In genomic region chr7:45921699-45922519, GRCh38 we compare ENCODE assay signal across 8 cellular contexts. TPM values are rescaled to one million over a fixed set of nuclear protein-coding genes. Genes with fewer than 3 reads are reported as not detected.
DNase-seq lines count a peak whose midpoint lies in the region; ATAC-seq, FAIRE-seq and TF ChIP-seq lines count a peak whose summit lies in the region.

No MANE protein-coding gene starts in this region.

- H2AFZ ChIP-seq in fibroblast of lung (ENCODE audit: low read length) (peak overlapping the region; percentile 43), neural cell (ENCODE audit: low read depth, low read length) (peak overlapping the region; percentile 41)

- no peaks in the 10 kb centered on the region for H3K4me1 Mint-ChIP-seq in Caco-2 (ENCODE audit: low read depth, unreplicated experiment)
- peaks cover 71% of the 10 kb centered on the region for H3K4me1 Mint-ChIP-seq in HFFc6 (ENCODE audit: low read depth)

- no peak for ATAC-seq in HG02970 (IDR thresholded peaks at IDR 0.05; ENCODE audit: low FRiP score, unreplicated experiment)

- H4K20me1 ChIP-seq in fibroblast of lung (ENCODE audit: control insufficient read depth, extremely low read depth, insufficient read depth, low read length), result no peaks in the 10 kb centered on the region
- no peaks in the 10 kb centered on the region for H4K20me1 ChIP-seq in neural cell (ENCODE audit: insufficient read depth)

- FAIRE-seq in TTC549 (lab: Jason Lieb, UNC), result peak; percentile 61

- no peaks in the 10 kb centered on the region for H3K36me3 ChIP-seq in Caco-2 (ENCODE audit: control insufficient read depth, insufficient read depth, low read length)
- H3K36me3 ChIP-seq in fibroblast of lung (ENCODE audit: control insufficient read depth, insufficient read depth, low read length), result no peaks in the 10 kb centered on the region
- H3K36me3 ChIP-seq in neural cell (ENCODE audit: insufficient read depth, low read length), result no peaks in the 10 kb centered on the region

- H3K4me3 Mint-ChIP-seq in Caco-2 (ENCODE audit: unreplicated experiment), result peak overlapping the region; percentile 71
- peak overlapping the region; percentile 86 for H3K4me3 Mint-ChIP-seq in HFFc6

- H3K9me3 ChIP-seq in Caco-2 (no peaks in the 10 kb centered on the region), fibroblast of lung (ENCODE audit: control insufficient read depth, insufficient read depth, low read depth, low read length) (no peaks in the 10 kb centered on the region), neural cell (ENCODE audit: low read length) (no peaks in the 10 kb centered on the region)

- intact Hi-C loops in Caco-2 (cut with micrococcal nuclease; ENCODE audit: unreplicated experiment), result no loop called here

- CTCF ChIA-PET in Caco-2 (lab: Charles Lee), result interaction anchor here (0.7 to 1.3 kb wide), 2 partner anchors 356 to 741 kb away, joined by 3 read pairs; no protein-coding TSS in a partner anchor

- no TSS peak for BruUV-seq in Caco-2 (replicated peaks; lab: Mats Ljungman, UMichigan)

- H3K9me3 Mint-ChIP-seq in Caco-2 (ENCODE audit: unreplicated experiment), result no peaks in the 10 kb centered on the region
- no peaks in the 10 kb centered on the region for H3K9me3 Mint-ChIP-seq in HFFc6

- H3K36me3 Mint-ChIP-seq in Caco-2 (ENCODE audit: insufficient read depth, unreplicated experiment) (no peaks in the 10 kb centered on the region), HFFc6 (ENCODE audit: low read depth) (peaks cover 9% of the 10 kb centered on the region; the same call in 1 of the 2 replicates)

- no peaks in the 10 kb centered on the region for H3K9me2 ChIP-seq in neural cell (ENCODE audit: insufficient read depth, low read length)

- H3K79me2 ChIP-seq in fibroblast of lung (ENCODE audit: control insufficient read depth, insufficient read depth, low read length) (no peaks in the 10 kb centered on the region), neural cell (replicated peaks; ENCODE audit: insufficient read depth, low read length) (no peaks in the 10 kb centered on the region)

- H3K27ac Mint-ChIP-seq in Caco-2 (ENCODE audit: unreplicated experiment) (no peak overlapping the region), HFFc6 (peak overlapping the region; percentile 53)

- no peak for TF ChIP-seq EP300 in neural cell (conservative IDR thresholded peaks at IDR 0.05; ENCODE audit: poor library complexity, severe bottlenecking)

- H3F3A ChIP-seq in neural cell (ENCODE audit: insufficient read depth, low read length, poor library complexity, severe bottlenecking), result peaks cover 3% of the 10 kb centered on the region

- TF ChIP-seq CTCF in Caco-2 (IDR thresholded peaks at IDR 0.05; ENCODE audit: insufficient read depth in 1 of 2, low read depth in 1 of 2, low read length in 1 of 2, severe bottlenecking in 1 of 2, unreplicated experiment in 1 of 2) (peak; percentile 37 to 58), HFFc6 (IDR thresholded peaks at IDR 0.05) (peak; percentile 96), fibroblast of lung (conservative IDR thresholded peaks at IDR 0.05 in 1 of 2, IDR thresholded peaks at IDR 0.05 in 1 of 2; ENCODE audit: low read depth in 1 of 2, low read length in 2 of 2) (peak; percentile 99), neural cell (IDR thresholded peaks at IDR 0.05; ENCODE audit: poor library complexity, severe bottlenecking) (peak; percentile 79)

- H3K9ac ChIP-seq in fibroblast of lung (ENCODE audit: insufficient read depth, low read length) (no peak overlapping the region), neural cell (ENCODE audit: low read length) (peak overlapping the region; percentile 77)

- H3K4me2 ChIP-seq in fibroblast of lung (ENCODE audit: extremely low read depth, insufficient read depth, low read length) (peak overlapping the region; percentile 81), neural cell (ENCODE audit: low read length) (peak overlapping the region; percentile 63)

- H3K27ac ChIP-seq in fibroblast of lung (ENCODE audit: insufficient read depth, low read length) (no peak overlapping the region), neural cell (ENCODE audit: low read length) (no peak overlapping the region)

- TF ChIP-seq RAD21 in neural cell (conservative IDR thresholded peaks at IDR 0.05), result peak; percentile 82

- H3K27me3 Mint-ChIP-seq in Caco-2 (ENCODE audit: insufficient read depth, unreplicated experiment), result peaks cover 20% of the 10 kb centered on the region
- no peaks in the 10 kb centered on the region for H3K27me3 Mint-ChIP-seq in HFFc6 (ENCODE audit: insufficient read depth)

- DNase-seq in Caco-2 (peak in 1 of 2 experiments; percentile 33), HFFc6 (peak; percentile 68), fibroblast of lung (ENCODE audit: low read depth in 2 of 2) (peak; percentile 67 to 80), T-helper 9 cell (no peak), GF-D8 (lab: John Stamatoyannopoulos, UW) (no peak)

- POLR2A ChIA-PET in Caco-2 (lab: Charles Lee), result no interaction called here

- H3K27me3 ChIP-seq in Caco-2 (replicated peaks; ENCODE audit: control insufficient read depth, insufficient read depth, low read length) (no peaks in the 10 kb centered on the region; the same call in none of the 2 replicates), fibroblast of lung (ENCODE audit: control insufficient read depth, insufficient read depth, low read length) (peaks cover 25% of the 10 kb centered on the region), neural cell (ENCODE audit: insufficient read depth, low read depth, low read length) (peaks cover 43% of the 10 kb centered on the region)

- no peak overlapping the region for H3K4me3 ChIP-seq in Caco-2 (ENCODE audit: low read depth, low read length)
- H3K4me3 ChIP-seq in fibroblast of lung (replicated peaks in 1 of 4; ENCODE audit: control extremely low read depth in 1 of 4, insufficient read depth in 1 of 4, low read depth in 3 of 4, low read length in 4 of 4), result peak overlapping the region; percentile 33 to 64 (median 54)
- H3K4me3 ChIP-seq in neural cell (ENCODE audit: low read length), result peak overlapping the region; percentile 83

- H3K4me1 ChIP-seq in Caco-2 (peaks cover 5% of the 10 kb centered on the region; the same call in 1 of the 2 replicates), fibroblast of lung (ENCODE audit: control insufficient read depth, extremely low read depth, insufficient read depth, low read length) (peaks cover 13% of the 10 kb centered on the region)

TF ChIP-seq in neural cell, 6 proteins besides CTCF, POLR2A, EP300 and RAD21:
- TF ChIP-seq TAF1 (IDR thresholded peaks at IDR 0.05; ENCODE audit: low read depth) (no peak), SMC3 (conservative IDR thresholded peaks at IDR 0.05; ENCODE audit: poor library complexity) (peak; percentile 81)

RNA-seq across cellular contexts. Expression of gene IGFBP3, which starts 0.8 kb away (rescaled TPM):
- total RNA-seq in Caco-2 (2022) (0.79 and 3.3 TPM in 2 replicates), fibroblast of lung (8.9 and 158 TPM in 2 replicates)
- total RNA-seq in HFFc6 (2021; fragmentation: NEBNext Ultra II Directional; extraction: Animal tissue kit (Norgen Biotek cat#: 25700)), result 100 to 1,000 TPM; 797 to 983 (median 926) TPM
- polyA plus RNA-seq in fibroblast of lung (80.7 and 227 TPM in 2 replicates), neural cell (1.6 and 3.9 TPM in 2 replicates)
- polyA plus RNA-seq in fibroblast of lung (2012), result 47.2 and 125 TPM in 2 replicates
- polyA minus RNA-seq in fibroblast of lung (ENCODE audit: low replicate concordance) (13.1 and 25.9 TPM in 2 replicates), neural cell (1.2 and 1.3 TPM in 2 replicates)

RNA-seq across cellular contexts. Expression of gene IGFBP1, which starts 33.6 kb away (rescaled TPM):
- total RNA-seq in Caco-2 (2022), result 0.23 TPM in 1 of 2 replicates, not detected in the other
- not detected for total RNA-seq in HFFc6 (2021; fragmentation: NEBNext Ultra II Directional; extraction: Animal tissue kit (Norgen Biotek cat#: 25700))
- total RNA-seq in fibroblast of lung, result not detected in 2 replicates
- polyA plus RNA-seq in fibroblast of lung, result not detected in 2 replicates
- polyA plus RNA-seq in fibroblast of lung (2012), result not detected in 2 replicates
- polyA minus RNA-seq in fibroblast of lung (ENCODE audit: low replicate concordance), result 0.94 TPM in 1 of 2 replicates, not detected in the other
- not detected in 2 replicates for polyA plus RNA-seq in neural cell
- polyA minus RNA-seq in neural cell, result not detected in 2 replicates

RNA-seq across cellular contexts. Expression of gene CCDC201, which starts 49.0 kb away (rescaled TPM):
- not detected in 2 replicates for total RNA-seq in Caco-2 (2022)
- total RNA-seq in HFFc6 (2021; fragmentation: NEBNext Ultra II Directional; extraction: Animal tissue kit (Norgen Biotek cat#: 25700)), result not detected
- total RNA-seq in fibroblast of lung, result not detected in 2 replicates
- not detected in 2 replicates for polyA plus RNA-seq in fibroblast of lung
- polyA plus RNA-seq in fibroblast of lung (2012), result not detected in 2 replicates
- polyA minus RNA-seq in fibroblast of lung (ENCODE audit: low replicate concordance), result not detected in 2 replicates
- not detected in 2 replicates for polyA plus RNA-seq in neural cell
- not detected in 2 replicates for polyA minus RNA-seq in neural cell

Comparison
In these comparisons a context has a peak if more than half of its experiments do, and no peak if none do; other contexts are left out.
1. DNase-seq: peak in HFFc6 (single experiment) and fibroblast of lung (2 of 2); none in T-helper 9 cell (single experiment) and GF-D8 (single experiment).
2. CTCF ChIP-seq: peak in every context shown above with its lines; median percentile 99 in fibroblast of lung; 96 in HFFc6; 79 in neural cell; 48 in Caco-2.